In the genomic region with DNA sequence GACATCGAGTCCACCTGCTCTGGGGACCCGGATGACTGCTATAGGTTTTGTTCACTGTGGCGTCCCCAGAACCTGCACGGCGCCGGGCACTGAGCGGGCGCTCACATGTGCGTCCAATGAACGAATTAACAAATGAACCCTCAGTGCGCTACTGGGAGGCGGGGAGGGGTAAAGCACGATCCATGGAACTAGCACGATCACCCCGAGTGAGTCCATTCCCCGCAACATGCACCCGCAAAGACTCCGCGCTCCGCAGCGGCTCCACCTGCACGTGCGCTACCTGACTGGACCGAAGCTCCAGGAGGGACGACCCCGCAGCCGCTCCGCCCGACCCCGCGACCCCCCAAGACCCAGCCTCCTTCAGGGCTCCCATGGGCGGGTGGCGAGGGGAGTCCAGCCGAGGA, we compare ENCODE assay signal across 8 cellular contexts. TPM values are rescaled to one million over a fixed set of nuclear protein-coding genes. Genes with fewer than 3 reads are reported as not detected.
DNase-seq lines count a peak whose midpoint lies in the region; ATAC-seq lines count a peak whose summit lies in the region.

No MANE protein-coding gene starts in this region.

- no peaks in the 10 kb centered on the region for H3K27me3 ChIP-seq in skeletal muscle tissue (ENCODE audit: control insufficient read depth in 3 of 3, insufficient read depth in 3 of 3, low read length in 3 of 3)

- peak overlapping the region; percentile 90 for H3K4me3 Mint-ChIP-seq in activated naive CD8-positive, alpha-beta T cell treated with anti-CD3 and anti-CD28 coated beads for 36 hours

- peak overlapping the region; percentile 94 for H3K27ac ChIP-seq in skeletal muscle tissue (ENCODE audit: low read depth, low read length)

- ATAC-seq in HG02763 (IDR thresholded peaks at IDR 0.05; ENCODE audit: unreplicated experiment) (peak; percentile 16), GM21825 (IDR thresholded peaks at IDR 0.05; ENCODE audit: unreplicated experiment) (no peak)

- peak; percentile 64 for DNase-seq in NCI-H82 (lab: John Stamatoyannopoulos, UW)
- no peak for DNase-seq in NCI-H82 treated with DMSO at 0.1 percent for 48 hours (lab: John Stamatoyannopoulos, UW; ENCODE audit: unreplicated experiment)
- DNase-seq in NCI-H2227 treated with DMSO at 0.1 percent for 48 hours (lab: John Stamatoyannopoulos, UW), result peak; percentile 23
- peak; percentile 34 for DNase-seq in activated naive CD8-positive, alpha-beta T cell treated with anti-CD3 and anti-CD28 coated beads for 36 hours
- DNase-seq in hepatic stellate cell (ENCODE audit: low spot score), result peak; percentile 16

- no peaks in the 10 kb centered on the region for H3K9me3 ChIP-seq in skeletal muscle tissue (ENCODE audit: control insufficient read depth in 3 of 3, low read length in 3 of 3)

- H3K4me1 Mint-ChIP-seq in activated naive CD8-positive, alpha-beta T cell treated with anti-CD3 and anti-CD28 coated beads for 36 hours, result peaks cover 31% of the 10 kb centered on the region

- H3K9me3 Mint-ChIP-seq in activated naive CD8-positive, alpha-beta T cell treated with anti-CD3 and anti-CD28 coated beads for 36 hours, result no peaks in the 10 kb centered on the region

- peaks cover 41% of the 10 kb centered on the region for H3K36me3 Mint-ChIP-seq in activated naive CD8-positive, alpha-beta T cell treated with anti-CD3 and anti-CD28 coated beads for 36 hours

- H3K27me3 Mint-ChIP-seq in activated naive CD8-positive, alpha-beta T cell treated with anti-CD3 and anti-CD28 coated beads for 36 hours, result no peaks in the 10 kb centered on the region

- H3K9ac ChIP-seq in skeletal muscle tissue (ENCODE audit: low read depth in 1 of 3, low read length in 3 of 3), result peak overlapping the region; percentile 83 to 95 (median 87)

- peak overlapping the region; percentile 94 for H3K27ac Mint-ChIP-seq in activated naive CD8-positive, alpha-beta T cell treated with anti-CD3 and anti-CD28 coated beads for 36 hours

- H3K36me3 ChIP-seq in skeletal muscle tissue (ENCODE audit: control insufficient read depth in 3 of 3, insufficient read depth in 3 of 3, low read length in 3 of 3), result peaks cover 3 to 9% (median 9%) of the 10 kb centered on the region in 3 donors

- peaks cover 11 to 34% (median 21%) of the 10 kb centered on the region in 3 donors for H3K4me1 ChIP-seq in skeletal muscle tissue (ENCODE audit: control insufficient read depth in 3 of 3, insufficient read depth in 3 of 3, low read length in 3 of 3)

- H3K4me3 ChIP-seq in skeletal muscle tissue (ENCODE audit: low read length in 3 of 3), result peak overlapping the region; percentile 85 to 96 (median 95)

RNA-seq across cellular contexts. Expression of a gene that starts 0.5 kb away (rescaled TPM):
- total RNA-seq in activated naive CD8-positive, alpha-beta T cell treated with anti-CD3 and anti-CD28 coated beads for 36 hours, result 100 to 1,000 TPM; 366 to 377 TPM
- total RNA-seq in skeletal muscle tissue, result 115 TPM
